26 cellular contexts compared by ENCODE assay signal in the genomic region with DNA sequence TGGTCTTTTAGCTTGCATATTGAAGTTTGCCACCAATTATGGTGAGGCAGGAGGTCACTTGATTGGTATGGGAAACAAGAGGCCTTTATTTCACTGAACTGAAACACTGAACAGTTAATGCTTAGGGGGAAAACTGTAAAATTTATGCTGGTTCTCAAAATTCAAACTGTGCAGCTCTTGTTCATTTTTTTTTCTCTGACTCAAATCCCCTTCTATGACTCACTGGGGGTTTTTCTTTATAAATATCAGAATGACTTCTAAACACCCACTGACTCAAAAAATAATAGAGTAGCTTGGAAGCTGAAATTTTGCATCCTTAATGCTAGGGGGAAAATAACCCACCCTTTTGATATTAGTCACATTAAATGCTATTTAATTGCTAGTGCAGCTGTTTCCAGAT. TPM values are rescaled to one million over a fixed set of nuclear protein-coding genes. Genes with fewer than 3 reads are reported as not detected.
"Had no signal": no experiment of that assay in that cellular context is flagged by ENCODE, and none has a peak within 500 bp of the region (broad histone marks: within the 10 kb centered on the region; RNA-seq: fewer than 3 reads in every experiment).

No MANE protein-coding gene starts in this region.

- H3K4me3 ChIP-seq: colonic mucosa, dorsolateral prefrontal cortex, gastrocnemius medialis, left lung, lung, neural progenitor cell had no signal

- H3K9me3 Mint-ChIP-seq: activated naive CD8-positive, alpha-beta T cell treated with anti-CD3 and anti-CD28 coated beads, Interleukin-2, amount 10 ng/mL, durations not matched to agents 7 days and 5 days; effector memory CD8-positive, alpha-beta T cell had no signal

- H3K9me3 ChIP-seq: colonic mucosa, gastrocnemius medialis, left lung had no signal

- H3K4me1 ChIP-seq: colonic mucosa, gastrocnemius medialis, left lung had no signal

- H3K36me3 Mint-ChIP-seq: activated naive CD8-positive, alpha-beta T cell treated with anti-CD3 and anti-CD28 coated beads, Interleukin-2, amount 10 ng/mL, durations not matched to agents 7 days and 5 days; naive thymus-derived CD4-positive, alpha-beta T cell; neural progenitor cell had no signal

- H3K27me3 ChIP-seq: colonic mucosa had no signal

- H3K4me3 Mint-ChIP-seq: activated naive CD8-positive, alpha-beta T cell treated with anti-CD3 and anti-CD28 coated beads, Interleukin-2, amount 10 ng/mL, durations not matched to agents 7 days and 5 days; effector memory CD8-positive, alpha-beta T cell; naive thymus-derived CD4-positive, alpha-beta T cell; neural progenitor cell had no signal

- H3K4me2 ChIP-seq: neural progenitor cell had no signal

- H3K9ac ChIP-seq: neural progenitor cell had no signal

- H3K27ac Mint-ChIP-seq: activated naive CD8-positive, alpha-beta T cell treated with anti-CD3 and anti-CD28 coated beads, Interleukin-2, amount 10 ng/mL, durations not matched to agents 7 days and 5 days; effector memory CD8-positive, alpha-beta T cell; naive thymus-derived CD4-positive, alpha-beta T cell; neural progenitor cell had no signal

- H3K4me1 Mint-ChIP-seq: activated naive CD8-positive, alpha-beta T cell treated with anti-CD3 and anti-CD28 coated beads, Interleukin-2, amount 10 ng/mL, durations not matched to agents 7 days and 5 days; naive thymus-derived CD4-positive, alpha-beta T cell had no signal

- ATAC-seq: effector memory CD8-positive, alpha-beta T cell; esophagus mucosa; gastrocnemius medialis; left lung; naive thymus-derived CD4-positive, alpha-beta T cell; sciatic nerve had no signal

- H2AFZ ChIP-seq: neural progenitor cell had no signal

- DNase-seq: activated CD4-positive, alpha-beta T cell treated with anti-CD3 and anti-CD28 coated beads, Interleukin-2, amount 50 U/mL, for 4 hours; activated naive CD8-positive, alpha-beta T cell treated with anti-CD3 and anti-CD28 coated beads, Interleukin-2, amount 10 ng/mL, durations not matched to agents 7 days and 5 days; amygdala; colonic mucosa; dorsolateral prefrontal cortex; effector memory CD8-positive, alpha-beta T cell; gastrocnemius medialis; hippocampal formation; kidney glomerular epithelial cell; left lung; naive thymus-derived CD4-positive, alpha-beta T cell; small intestine; stimulated activated naive CD4-positive, alpha-beta T cell had no signal

- H3K27ac ChIP-seq: colonic mucosa, dorsolateral prefrontal cortex, gastrocnemius medialis, left lung, neural progenitor cell, VCaP had no signal

- H3K36me3 ChIP-seq: colonic mucosa, gastrocnemius medialis, left lung, neural progenitor cell had no signal

RNA-seq across cellular contexts. Expression of a gene that starts 24.1 kb away (rescaled TPM):
- total RNA-seq: activated naive CD8-positive, alpha-beta T cell treated with anti-CD3 and anti-CD28 coated beads, Interleukin-2, amount 10 ng/mL, durations not matched to agents 7 days and 5 days; bronchial epithelial cell; colonic mucosa; endothelial cell of umbilical vein; esophagus mucosa; gastrocnemius medialis; left lung; lung; naive thymus-derived CD4-positive, alpha-beta T cell; osteoblast; posterior vena cava; renal cortical epithelial cell; sciatic nerve; subcutaneous adipose tissue; T-helper 2 cell treated with Interferon-gamma antibody and Interleukin-4, amounts not matched to agents 100 ng/mL and 5 ng/mL, for 36 hours; ureter had no signal
- polyA plus RNA-seq: endothelial cell of umbilical vein; lung; naive thymus-derived CD4-positive, alpha-beta T cell; small intestine had no signal
